Comparison of ENCODE assay signal across 26 cellular contexts in the genomic region with DNA sequence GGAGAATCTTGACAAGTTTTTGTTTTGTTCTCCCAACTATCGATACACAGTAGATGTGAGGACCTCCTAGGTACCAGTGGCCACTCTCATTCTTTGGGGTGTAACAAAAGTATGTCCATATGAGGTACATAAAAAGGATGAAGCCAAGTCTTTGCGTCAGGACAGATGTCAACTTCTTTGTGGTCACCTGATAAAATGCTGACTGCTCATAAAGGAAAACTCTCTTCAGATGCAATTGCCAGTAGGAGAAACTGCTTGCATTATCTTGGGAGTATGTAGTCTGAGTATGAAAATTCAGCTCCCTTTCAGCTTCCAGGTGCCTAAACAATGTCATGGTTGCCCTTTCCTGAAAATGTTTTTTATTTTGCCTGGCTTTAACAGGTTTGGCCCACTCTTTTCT.
"Had no signal": no experiment of that assay in that cellular context is flagged by ENCODE, and none has a peak within 500 bp of the region (broad histone marks: within the 10 kb centered on the region; RNA-seq: fewer than 3 reads in every experiment).

No MANE protein-coding gene starts in this region.

- H3K4me3 ChIP-seq: coronary artery, dorsolateral prefrontal cortex, heart left ventricle had no signal

- DNase-seq: activated CD4-positive, alpha-beta memory T cell treated with anti-CD3 and anti-CD28 coated beads for 36 hours; activated CD4-positive, alpha-beta T cell treated with anti-CD3 and anti-CD28 coated beads for 36 hours; activated CD4-positive, alpha-beta T cell treated with anti-CD3 and anti-CD28 coated beads, Interleukin-2, amount 10 ng/mL, durations not matched to agents 24 days and 14 days; activated CD4-positive, CD25-positive, alpha-beta regulatory T cell; activated CD4-positive, CD25-positive, alpha-beta regulatory T cell treated with anti-CD3 and anti-CD28 coated beads, Interleukin-2, amount 50 U/mL, for 72 hours; activated CD8-positive, alpha-beta memory T cell treated with anti-CD3 and anti-CD28 coated beads, Interleukin-2, amount 10 ng/mL, durations not matched to agents 7 days and 5 days; activated CD8-positive, alpha-beta memory T cell treated with anti-CD3 and anti-CD28 coated beads, Interleukin-2, amount 50 U/mL, for 4 hours; activated CD8-positive, alpha-beta T cell treated with anti-CD3 and anti-CD28 coated beads, Interleukin-2, amount 10 ng/mL, durations not matched to agents 7 days and 5 days; activated effector memory CD4-positive, alpha-beta T cell treated with anti-CD3 and anti-CD28 coated beads, Interleukin-2, amount 50 U/mL, for 16 hours; activated naive CD4-positive, alpha-beta T cell treated with anti-CD3 and anti-CD28 coated beads, Interleukin-2, amount 10 ng/mL, durations not matched to agents 7 days and 5 days; activated T-cell treated with anti-CD3 and anti-CD28 coated beads, Interleukin-2, amount 50 U/mL, for 1 hour; activated T-cell treated with anti-CD3 and anti-CD28 coated beads, Interleukin-2, amount 50 U/mL, for 48 hours; amniotic stem cell; anterior cingulate cortex; brain microvascular endothelial cell; dorsolateral prefrontal cortex; effector memory CD4-positive, alpha-beta T cell; endodermal cell; foreskin fibroblast; heart left ventricle; T-helper 2 cell had no signal

- H3K27me3 ChIP-seq: brain microvascular endothelial cell, heart left ventricle had no signal

- H3K9me3 ChIP-seq: heart left ventricle had no signal

- FAIRE-seq: astrocyte, bronchial epithelial cell, frontal cortex had no signal

- H3K27ac ChIP-seq: brain microvascular endothelial cell, coronary artery, dorsolateral prefrontal cortex, heart left ventricle had no signal

- ATAC-seq: activated CD4-positive, alpha-beta T cell treated with anti-CD3 and anti-CD28 coated beads for 36 hours; activated CD8-positive, alpha-beta memory T cell treated with anti-CD3 and anti-CD28 coated beads, Interleukin-2, amount 10 ng/mL, durations not matched to agents 7 days and 5 days; activated CD8-positive, alpha-beta T cell treated with anti-CD3 and anti-CD28 coated beads, Interleukin-2, amount 10 ng/mL, durations not matched to agents 7 days and 5 days; esophagus mucosa; heart left ventricle had no signal

- H3K4me1 ChIP-seq: heart left ventricle had no signal

- H3K36me3 ChIP-seq: brain microvascular endothelial cell, heart left ventricle had no signal
